28 cellular contexts compared by ENCODE assay signal in genomic region chr11:86902345-86902744, GRCh38. TPM values are rescaled to one million over a fixed set of nuclear protein-coding genes. Genes with fewer than 3 reads are reported as not detected.
"Had no signal": no experiment of that assay in that cellular context is flagged by ENCODE, and none has a peak within 500 bp of the region (broad histone marks: within the 10 kb centered on the region; RNA-seq: fewer than 3 reads in every experiment).

No MANE protein-coding gene starts in this region.

- H3K27me3 Mint-ChIP-seq: natural killer cell treated with Interleukin-12 subunit alpha and Interleukin-12 subunit beta and Interleukin-15 and Interleukin-18, amount 100 ng/mL, for 72 hours; progenitor cell of endocrine pancreas; stimulated activated memory B cell treated with anti-CD40 and anti-IgM and Interleukin-4, amounts not matched to agents 10 μg/mL and 1 μg/mL and 100 μg/mL, for 72 hours had no signal

- H3K4me1 Mint-ChIP-seq: naive thymus-derived CD8-positive, alpha-beta T cell; neural progenitor cell; stimulated activated memory B cell treated with anti-CD40 and anti-IgM and Interleukin-4, amounts not matched to agents 10 μg/mL and 1 μg/mL and 100 μg/mL, for 72 hours; stimulated activated naive CD8-positive, alpha-beta T cell treated with anti-CD3 and anti-CD28 coated beads, Interleukin-15, amount 100 ng/mL, for 72 hours had no signal

- H3K9me3 Mint-ChIP-seq: naive thymus-derived CD8-positive, alpha-beta T cell; natural killer cell treated with Interleukin-12 subunit alpha and Interleukin-12 subunit beta and Interleukin-15 and Interleukin-18, amount 100 ng/mL, for 72 hours; neural progenitor cell; stimulated activated memory B cell treated with anti-CD40 and anti-IgM and Interleukin-4, amounts not matched to agents 10 μg/mL and 1 μg/mL and 100 μg/mL, for 72 hours; stimulated activated naive CD8-positive, alpha-beta T cell treated with anti-CD3 and anti-CD28 coated beads, Interleukin-15, amount 100 ng/mL, for 72 hours; type B pancreatic cell had no signal

- H3K27ac Mint-ChIP-seq: naive thymus-derived CD8-positive, alpha-beta T cell; natural killer cell treated with Interleukin-12 subunit alpha and Interleukin-12 subunit beta and Interleukin-15 and Interleukin-18, amount 100 ng/mL, for 72 hours; neural progenitor cell; progenitor cell of endocrine pancreas; stimulated activated memory B cell treated with anti-CD40 and anti-IgM and Interleukin-4, amounts not matched to agents 10 μg/mL and 1 μg/mL and 100 μg/mL, for 72 hours; type B pancreatic cell had no signal

- H3K36me3 Mint-ChIP-seq: naive thymus-derived CD8-positive, alpha-beta T cell; natural killer cell treated with Interleukin-12 subunit alpha and Interleukin-12 subunit beta and Interleukin-15 and Interleukin-18, amount 100 ng/mL, for 72 hours; neural progenitor cell; stimulated activated memory B cell treated with anti-CD40 and anti-IgM and Interleukin-4, amounts not matched to agents 10 μg/mL and 1 μg/mL and 100 μg/mL, for 72 hours; type B pancreatic cell had no signal

- H3K4me3 Mint-ChIP-seq: naive thymus-derived CD8-positive, alpha-beta T cell; natural killer cell treated with Interleukin-12 subunit alpha and Interleukin-12 subunit beta and Interleukin-15 and Interleukin-18, amount 100 ng/mL, for 72 hours; neural progenitor cell; stimulated activated memory B cell treated with anti-CD40 and anti-IgM and Interleukin-4, amounts not matched to agents 10 μg/mL and 1 μg/mL and 100 μg/mL, for 72 hours; stimulated activated naive CD8-positive, alpha-beta T cell treated with anti-CD3 and anti-CD28 coated beads, Interleukin-15, amount 100 ng/mL, for 72 hours; type B pancreatic cell had no signal

- ATAC-seq: naive thymus-derived CD8-positive, alpha-beta T cell; natural killer cell treated with Interleukin-12 subunit alpha and Interleukin-12 subunit beta and Interleukin-15 and Interleukin-18, amount 100 ng/mL, for 72 hours; psoas muscle; right cardiac atrium; right lobe of liver; stimulated activated memory B cell treated with anti-CD40 and anti-IgM and Interleukin-4, amounts not matched to agents 10 μg/mL and 1 μg/mL and 100 μg/mL, for 72 hours; stimulated activated naive CD8-positive, alpha-beta T cell treated with anti-CD3 and anti-CD28 coated beads, Interleukin-15, amount 100 ng/mL, for 72 hours; stimulated activated naive CD8-positive, alpha-beta T cell treated with anti-CD3 and anti-CD28 coated beads, Interleukin-15, Interleukin-2, amounts not matched to agents 100 U/mL and 50 U/mL, for 24 hours; upper lobe of right lung had no signal

- DNase-seq: naive thymus-derived CD8-positive, alpha-beta T cell; occipital lobe; ovary; posterior cingulate gyrus; psoas muscle; right cardiac atrium; right lobe of liver; sigmoid colon; small intestine; stimulated activated CD4-positive, alpha-beta T cell treated with anti-CD3 and anti-CD28 coated beads, Interleukin-15, amount 100 ng/mL, for 24 hours; stimulated activated CD4-positive, alpha-beta T cell treated with anti-CD3 and anti-CD28 coated beads, Interleukin-2, amount 100 ng/mL, for 24 hours; stimulated activated CD4-positive, alpha-beta T cell treated with anti-CD3 and anti-CD28 coated beads, Interleukin-2, amount 100 ng/mL, for 48 hours; stimulated activated CD4-positive, alpha-beta T cell treated with anti-CD3 and anti-CD28 coated beads, Interleukin-4, amount 100 ng/mL, for 4 hours; stimulated activated CD8-positive, alpha-beta memory T cell treated with anti-CD3 and anti-CD28 coated beads, Interleukin-4, amount 100 ng/mL, for 48 hours; stimulated activated naive CD4-positive, alpha-beta T cell; stimulated activated naive CD8-positive, alpha-beta T cell treated with anti-CD3 and anti-CD28 coated beads, Interleukin-15, amount 100 ng/mL, for 72 hours; stimulated activated naive CD8-positive, alpha-beta T cell treated with anti-CD3 and anti-CD28 coated beads, Interleukin-15, Interleukin-2, amounts not matched to agents 100 U/mL and 50 U/mL, for 24 hours; substantia nigra; testis; tibial artery; transverse colon; upper lobe of right lung; uterus had no signal

RNA-seq across cellular contexts. Expression of gene FZD4, which starts 52.9 kb away (rescaled TPM):
- total RNA-seq: naive thymus-derived CD8-positive, alpha-beta T cell had no signal
- polyA plus RNA-seq: naive thymus-derived CD8-positive, alpha-beta T cell had no signal
